In genomic region chr6:165244524-165245247, GRCh38 we compare ENCODE assay signal across 17 cellular contexts.
DNase-seq lines count a peak whose midpoint lies in the region; ATAC-seq and TF ChIP-seq lines count a peak whose summit lies in the region.
"Had no signal": no experiment of that assay in that cellular context is flagged by ENCODE, and none has a peak within 500 bp of the region (broad histone marks: within the 10 kb centered on the region; RNA-seq: fewer than 3 reads in every experiment).

No MANE protein-coding gene starts in this region.

- H3K4me1 Mint-ChIP-seq in endodermal cell (peaks cover 6% of the 10 kb centered on the region), neural progenitor cell (peaks cover 7% of the 10 kb centered on the region)
- H3K4me1 Mint-ChIP-seq in activated CD8-positive, alpha-beta T cell treated with anti-CD3 and anti-CD28 coated beads for 36 hours (ENCODE audit: low read depth), result no peaks in the 10 kb centered on the region
- H3K4me1 Mint-ChIP-seq: CD4-positive, alpha-beta memory T cell had no signal

- no peak overlapping the region for H3K27ac Mint-ChIP-seq in endodermal cell
- peak overlapping the region; percentile 43 for H3K27ac Mint-ChIP-seq in neural progenitor cell
- no peak overlapping the region for H3K27ac Mint-ChIP-seq in activated CD8-positive, alpha-beta T cell treated with anti-CD3 and anti-CD28 coated beads for 36 hours
- H3K27ac Mint-ChIP-seq: CD4-positive, alpha-beta memory T cell had no signal

- DNase-seq in Ammon's horn (ENCODE audit: low spot score) (peak; percentile 36), endodermal cell (peak; percentile 62), neural progenitor cell (ENCODE audit: low spot score) (no peak), NCI-H524 treated with DMSO at 0.1 percent for 48 hours (lab: John Stamatoyannopoulos, UW) (no peak), SK-N-SH (no peak)
- no peak for DNase-seq in activated CD8-positive, alpha-beta T cell treated with anti-CD3 and anti-CD28 coated beads for 36 hours
- DNase-seq: 8988T; CD4-positive, alpha-beta memory T cell; DMS79; NCI-H187 treated with DMSO at 0.1 percent for 48 hours; NCI-H446 treated with DMSO at 0.1 percent for 48 hours; NCI-H748 treated with DMSO at 0.1 percent for 48 hours had no signal

- ATAC-seq in HG03159 (IDR thresholded peaks at IDR 0.05; ENCODE audit: unreplicated experiment), result no peak
- no peak for ATAC-seq in activated CD8-positive, alpha-beta T cell treated with anti-CD3 and anti-CD28 coated beads for 36 hours
- ATAC-seq: Right ventricle myocardium inferior had no signal

- no peaks in the 10 kb centered on the region for H3K4me1 ChIP-seq in Loucy (ENCODE audit: insufficient read depth, low read length, poor library complexity, severe bottlenecking)
- H3K4me1 ChIP-seq in endodermal cell (ENCODE audit: control insufficient read depth, insufficient read depth, low read length), result no peaks in the 10 kb centered on the region
- no peaks in the 10 kb centered on the region for H3K4me1 ChIP-seq in neural progenitor cell
- H3K4me1 ChIP-seq in SK-N-SH (ENCODE audit: control insufficient read depth in 1 of 2, insufficient read depth in 2 of 2, low read depth in 1 of 2, low read length in 1 of 2), result no peaks in the 10 kb centered on the region

- H3K9me2 ChIP-seq in Loucy (replicated peaks; ENCODE audit: low read depth, low read length) (no peaks in the 10 kb centered on the region), SK-N-SH (no peaks in the 10 kb centered on the region)

- POLR2A ChIA-PET in activated CD8-positive, alpha-beta T cell treated with anti-CD3 and anti-CD28 coated beads for 36 hours (lab: Charles Lee), result no interaction called here
- POLR2A ChIA-PET in SK-N-SH (lab: Yijun Ruan, JAX), result no interaction called here

- H3K4me2 ChIP-seq in Loucy (ENCODE audit: low read depth, low read length, poor library complexity, severe bottlenecking) (no peak overlapping the region), neural progenitor cell (no peak overlapping the region), SK-N-SH (no peak overlapping the region)
- H3K4me2 ChIP-seq: KMS-11 had no signal

- H3K27me3 ChIP-seq in Loucy (ENCODE audit: insufficient read depth, low read length, poor library complexity, severe bottlenecking) (no peaks in the 10 kb centered on the region), endodermal cell (ENCODE audit: control insufficient read depth, insufficient read depth, low read length, poor library complexity, severe bottlenecking) (no peaks in the 10 kb centered on the region), neural progenitor cell (no peaks in the 10 kb centered on the region), SK-N-SH (ENCODE audit: insufficient read depth) (no peaks in the 10 kb centered on the region)

- H3K36me3 Mint-ChIP-seq in endodermal cell (ENCODE audit: low read depth) (no peaks in the 10 kb centered on the region), neural progenitor cell (no peaks in the 10 kb centered on the region)
- no peaks in the 10 kb centered on the region for H3K36me3 Mint-ChIP-seq in activated CD8-positive, alpha-beta T cell treated with anti-CD3 and anti-CD28 coated beads for 36 hours (ENCODE audit: low read depth)
- H3K36me3 Mint-ChIP-seq: CD4-positive, alpha-beta memory T cell had no signal

- no peak overlapping the region for H3K4me3 Mint-ChIP-seq in endodermal cell
- H3K4me3 Mint-ChIP-seq in neural progenitor cell, result no peak overlapping the region
- no peak overlapping the region for H3K4me3 Mint-ChIP-seq in activated CD8-positive, alpha-beta T cell treated with anti-CD3 and anti-CD28 coated beads for 36 hours
- H3K4me3 Mint-ChIP-seq: CD4-positive, alpha-beta memory T cell had no signal

- no peaks in the 10 kb centered on the region for H3K79me2 ChIP-seq in Loucy (ENCODE audit: insufficient read depth, low read length)
- no peaks in the 10 kb centered on the region for H3K79me2 ChIP-seq in neural progenitor cell (ENCODE audit: low read depth)
- no peaks in the 10 kb centered on the region for H3K79me2 ChIP-seq in SK-N-SH (ENCODE audit: insufficient read depth)

- H2AFZ ChIP-seq in Loucy (ENCODE audit: low read length) (peak overlapping the region; percentile 28; the same call in 1 of the 2 replicates), neural progenitor cell (replicated peaks) (peak overlapping the region; percentile 51), SK-N-SH (ENCODE audit: low read depth) (no peak overlapping the region)

- H3F3A ChIP-seq in Loucy (ENCODE audit: low read depth), result no peaks in the 10 kb centered on the region
- H3F3A ChIP-seq in neural progenitor cell (ENCODE audit: low read depth), result no peaks in the 10 kb centered on the region
- no peaks in the 10 kb centered on the region for H3F3A ChIP-seq in SK-N-SH (replicated peaks; ENCODE audit: insufficient read depth)

- H4K20me1 ChIP-seq in Loucy (ENCODE audit: insufficient read depth, low read length, poor library complexity, severe bottlenecking), result no peaks in the 10 kb centered on the region
- no peaks in the 10 kb centered on the region for H4K20me1 ChIP-seq in neural progenitor cell (ENCODE audit: low read depth)
- no peaks in the 10 kb centered on the region for H4K20me1 ChIP-seq in SK-N-SH (ENCODE audit: insufficient read depth)

- H3K9me3 Mint-ChIP-seq in endodermal cell, result peaks cover 2% of the 10 kb centered on the region
- no peaks in the 10 kb centered on the region for H3K9me3 Mint-ChIP-seq in neural progenitor cell
- peaks cover 2% of the 10 kb centered on the region for H3K9me3 Mint-ChIP-seq in activated CD8-positive, alpha-beta T cell treated with anti-CD3 and anti-CD28 coated beads for 36 hours

- H3K4me3 ChIP-seq in Loucy (ENCODE audit: low read length, poor library complexity, severe bottlenecking) (no peak overlapping the region), endodermal cell (ENCODE audit: low read length) (no peak overlapping the region), neural progenitor cell (no peak overlapping the region), SK-N-SH (ENCODE audit: low read depth in 2 of 2, low read length in 1 of 2) (no peak overlapping the region)
- H3K4me3 ChIP-seq: SK-N-MC had no signal

- intact Hi-C loops in activated CD8-positive, alpha-beta T cell treated with anti-CD3 and anti-CD28 coated beads for 36 hours (cut with micrococcal nuclease), result no loop called here

- H3K27ac ChIP-seq in endodermal cell (ENCODE audit: low read depth, low read length) (no peak overlapping the region), neural progenitor cell (no peak overlapping the region), SK-N-SH (ENCODE audit: low read depth in 2 of 2, low read length in 1 of 2) (no peak overlapping the region)
- H3K27ac ChIP-seq: KMS-11, SK-N-MC had no signal

- TF ChIP-seq CTCF in Loucy (conservative IDR thresholded peaks at IDR 0.05; ENCODE audit: low read length), result no peak
- no peak for TF ChIP-seq CTCF in endodermal cell (conservative IDR thresholded peaks at IDR 0.05)
- no peak for TF ChIP-seq CTCF in neural progenitor cell (IDR thresholded peaks at IDR 0.05)
- TF ChIP-seq CTCF in activated CD8-positive, alpha-beta T cell treated with anti-CD3 and anti-CD28 coated beads for 36 hours (IDR thresholded peaks at IDR 0.05), result no peak
- TF ChIP-seq CTCF in SK-N-SH (IDR thresholded peaks at IDR 0.05), result no peak

- H3K27me3 Mint-ChIP-seq in endodermal cell (ENCODE audit: insufficient read depth) (no peaks in the 10 kb centered on the region), neural progenitor cell (ENCODE audit: insufficient read depth, low read depth) (no peaks in the 10 kb centered on the region)
- H3K27me3 Mint-ChIP-seq in activated CD8-positive, alpha-beta T cell treated with anti-CD3 and anti-CD28 coated beads for 36 hours, result no peaks in the 10 kb centered on the region

- CTCF ChIA-PET in activated CD8-positive, alpha-beta T cell treated with anti-CD3 and anti-CD28 coated beads for 36 hours (lab: Charles Lee), result no interaction called here
- CTCF ChIA-PET in SK-N-SH (lab: Yijun Ruan, JAX), result interaction anchor here (0.6 to 3.1 kb wide), 6 partner anchors 13 to 606 kb away, joined by 3 to 14 read pairs (median 3); no protein-coding TSS in a partner anchor

- H3K36me3 ChIP-seq in Loucy (ENCODE audit: insufficient read depth, low read length) (no peaks in the 10 kb centered on the region), endodermal cell (ENCODE audit: control insufficient read depth, insufficient read depth, low read length) (no peaks in the 10 kb centered on the region), neural progenitor cell (no peaks in the 10 kb centered on the region), SK-N-SH (replicated peaks in 1 of 2; ENCODE audit: control insufficient read depth in 1 of 2, insufficient read depth in 2 of 2, low read length in 1 of 2) (no peaks in the 10 kb centered on the region)

- no peak overlapping the region for H3K9ac ChIP-seq in Loucy (ENCODE audit: low read depth, low read length, poor library complexity, severe bottlenecking)
- H3K9ac ChIP-seq in endodermal cell (ENCODE audit: extremely low read depth, low read length, poor library complexity, severe bottlenecking), result no peak overlapping the region
- no peak overlapping the region for H3K9ac ChIP-seq in neural progenitor cell
- H3K9ac ChIP-seq in SK-N-SH, result no peak overlapping the region
- H3K9ac ChIP-seq: KMS-11 had no signal

- no peak for TF ChIP-seq RAD21 in SK-N-SH (IDR thresholded peaks at IDR 0.05; ENCODE audit: low read length)

- H3K9me3 ChIP-seq in Loucy (ENCODE audit: insufficient read depth, low read depth, low read length) (no peaks in the 10 kb centered on the region), endodermal cell (ENCODE audit: control insufficient read depth, low read length) (no peaks in the 10 kb centered on the region), neural progenitor cell (ENCODE audit: low read depth) (no peaks in the 10 kb centered on the region), SK-N-SH (no peaks in the 10 kb centered on the region)

- WGBS in endodermal cell (ENCODE audit: insufficient coverage in 1 of 2, insufficient read length in 1 of 2), 2 experiments, result 85 to 89% methylated on average over 8 to 11 of the region's 12 CpGs
- WGBS in SK-N-SH (ENCODE audit: low lambda C conversion rate), result 34% methylated on average over 12 of the region's 12 CpGs

- no peak for TF ChIP-seq EP300 in SK-N-SH (IDR thresholded peaks at IDR 0.05; ENCODE audit: borderline replicate concordance in 1 of 2, low read depth in 1 of 2, low read length in 1 of 2)

TF ChIP-seq in SK-N-SH, 30 proteins besides CTCF, POLR2A, EP300 and RAD21 (continues in another document):
- no peak for TF ChIP-seq MAX (IDR thresholded peaks at IDR 0.05; ENCODE audit: low read depth)
- no peak for TF ChIP-seq MEF2A (IDR thresholded peaks at IDR 0.05; ENCODE audit: borderline replicate concordance, low read depth)

Comparison
In these comparisons a context has a peak if more than half of its experiments do, and no peak if none do; other contexts are left out.
1. DNase-seq: peak in Ammon's horn (single experiment) and endodermal cell (single experiment); none in neural progenitor cell (single experiment), activated CD8-positive, alpha-beta T cell treated with anti-CD3 and anti-CD28 coated beads for 36 hours (single experiment), NCI-H524 treated with DMSO at 0.1 percent for 48 hours (single experiment) and SK-N-SH (single experiment).